Comparison of ENCODE assay signal across 19 cellular contexts in the genomic region with DNA sequence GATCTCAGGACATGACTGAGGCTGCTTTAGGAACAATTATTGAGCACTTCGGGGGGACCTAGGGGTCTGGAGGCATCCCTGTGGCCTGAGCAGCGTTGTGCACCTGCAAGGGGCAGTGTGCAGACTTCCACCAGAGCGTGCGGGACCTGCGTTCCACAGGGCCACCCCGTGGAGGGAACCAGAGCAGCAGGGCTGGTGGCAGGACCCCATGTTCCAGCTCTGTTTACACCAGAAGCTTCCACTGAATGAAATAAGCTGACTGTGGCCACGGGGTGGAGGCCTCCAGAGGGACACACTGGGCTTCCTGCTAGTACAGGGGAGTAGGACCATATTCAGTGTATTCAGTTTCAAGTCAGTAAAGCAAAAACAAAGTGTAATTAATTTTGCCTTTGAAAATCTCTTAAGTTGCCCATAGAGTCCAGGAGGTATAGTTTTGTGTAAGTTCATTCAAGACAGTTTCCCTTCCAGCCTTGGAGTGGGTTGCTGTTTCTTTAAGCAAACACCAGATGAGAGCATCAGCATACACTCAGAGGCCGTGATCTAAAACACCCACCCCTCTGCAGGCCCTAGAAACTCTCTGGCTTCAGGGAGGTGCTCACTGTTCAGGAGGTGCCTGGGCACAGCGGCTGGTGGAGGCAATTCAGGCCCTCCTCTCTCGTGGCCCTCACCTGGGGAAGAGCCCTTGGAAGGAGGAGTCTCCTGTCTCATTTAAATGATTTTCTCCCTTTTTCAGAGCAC. TPM values are rescaled to one million over a fixed set of nuclear protein-coding genes. Genes with fewer than 3 reads are reported as not detected.
A peak's percentile ranks its signal among the peaks of the same experiment; 100 is the strongest.
DNase-seq lines count a peak whose midpoint lies in the region; ATAC-seq and TF ChIP-seq lines count a peak whose summit lies in the region.
"Had no signal": no experiment of that assay in that cellular context is flagged by ENCODE, and none has a peak within 500 bp of the region (broad histone marks: within the 10 kb centered on the region; RNA-seq: fewer than 3 reads in every experiment).

No MANE protein-coding gene starts in this region.

- no peaks in the 10 kb centered on the region for H3K9me3 ChIP-seq in GM23248 (ENCODE audit: low read depth)
- no peaks in the 10 kb centered on the region for H3K9me3 ChIP-seq in gastroesophageal sphincter
- H3K9me3 ChIP-seq in gastrocnemius medialis: no peaks in the 10 kb centered on the region
- H3K9me3 ChIP-seq in PC-3 (ENCODE audit: low read length): no peaks in the 10 kb centered on the region

- peak overlapping the region; percentile 37; the same call in 1 of the 2 replicates for H2AFZ ChIP-seq in GM23248
- no peak overlapping the region for H2AFZ ChIP-seq in PC-3 (ENCODE audit: low read length)

- H3K9me2 ChIP-seq in GM23248 (ENCODE audit: insufficient read depth): no peaks in the 10 kb centered on the region
- no peaks in the 10 kb centered on the region for H3K9me2 ChIP-seq in PC-3 (replicated peaks; ENCODE audit: low read length)

- H3F3A ChIP-seq in GM23248 (ENCODE audit: insufficient read depth) (peaks cover 10% of the 10 kb centered on the region; the same call in 1 of the 2 replicates), PC-3 (ENCODE audit: low read length, unreplicated experiment) (no peaks in the 10 kb centered on the region)

- CTCF ChIA-PET in HEK293T (lab: Yijun Ruan, JAX) (no interaction called here), PC-3 (lab: Charles Lee) (no interaction called here)
- CTCF ChIA-PET in activated CD8-positive, alpha-beta T cell treated with anti-CD3 and anti-CD28 coated beads, Interleukin-2, amount 10 ng/mL, durations not matched to agents 7 days and 5 days (lab: Charles Lee): no interaction called here

- peaks cover 8% of the 10 kb centered on the region for H3K4me1 Mint-ChIP-seq in activated CD8-positive, alpha-beta T cell treated with anti-CD3 and anti-CD28 coated beads, Interleukin-2, amount 10 ng/mL, durations not matched to agents 7 days and 5 days (ENCODE audit: low read depth)

- no peak overlapping the region for H3K27ac Mint-ChIP-seq in activated CD8-positive, alpha-beta T cell treated with anti-CD3 and anti-CD28 coated beads, Interleukin-2, amount 10 ng/mL, durations not matched to agents 7 days and 5 days

- H3K27ac ChIP-seq in GM23248 (peak overlapping the region; percentile 98; the same call in 1 of the 2 replicates), gastroesophageal sphincter (peak overlapping the region in 3 of 4 donors; percentile 2 to 78 (median 68)), gastrocnemius medialis (peak overlapping the region; percentile 13 to 35 (median 26)), PC-3 (ENCODE audit: low read length) (no peak overlapping the region), foreskin keratinocyte (no peak overlapping the region)
- H3K27ac ChIP-seq: KMS-11 had no signal

- H3K4me1 ChIP-seq in GM23248 (ENCODE audit: insufficient read depth) (peaks cover 44% of the 10 kb centered on the region), gastroesophageal sphincter (peaks cover 0 to 73% (median 11%) of the 10 kb centered on the region in 3 donors), gastrocnemius medialis (peaks cover 0 to 8% of the 10 kb centered on the region in 2 donors), PC-3 (ENCODE audit: insufficient read depth, low read length) (peaks cover 11% of the 10 kb centered on the region), foreskin keratinocyte (no peaks in the 10 kb centered on the region)

- H3K27me3 Mint-ChIP-seq in activated CD8-positive, alpha-beta T cell treated with anti-CD3 and anti-CD28 coated beads, Interleukin-2, amount 10 ng/mL, durations not matched to agents 7 days and 5 days (ENCODE audit: low read depth): no peaks in the 10 kb centered on the region

- WGBS in GM23248 (ENCODE audit: low coverage in 1 of 2, low lambda C conversion rate in 2 of 2, missing lambda C conversion rate in 2 of 2), 2 experiments: 59 to 64% methylated on average over 8 to 10 of the region's 10 CpGs
- WGBS in gastroesophageal sphincter (ENCODE audit: low coverage in 1 of 2), 2 donors: 24 to 90% methylated on average over 2 to 3 of the region's 10 CpGs

- POLR2A ChIA-PET in HEK293T (lab: Yijun Ruan, JAX) (no interaction called here), PC-3 (lab: Charles Lee; ENCODE audit: unreplicated experiment) (no interaction called here)
- POLR2A ChIA-PET in activated CD8-positive, alpha-beta T cell treated with anti-CD3 and anti-CD28 coated beads, Interleukin-2, amount 10 ng/mL, durations not matched to agents 7 days and 5 days (lab: Charles Lee): no interaction called here

- H3K4me3 ChIP-seq in GM23248: no peak overlapping the region
- H3K4me3 ChIP-seq in gastroesophageal sphincter: no peak overlapping the region
- H3K4me3 ChIP-seq in gastrocnemius medialis: no peak overlapping the region
- no peak overlapping the region for H3K4me3 ChIP-seq in PC-3 (ENCODE audit: low read length)
- H3K4me3 ChIP-seq: coronary artery had no signal

- no TSS peak for BruUV-seq in PC-3 (replicated peaks; lab: Mats Ljungman, UMichigan)

- no peak for TF ChIP-seq EP300 in gastroesophageal sphincter (IDR thresholded peaks at IDR 0.05)

- TF ChIP-seq CTCF in gastroesophageal sphincter (IDR thresholded peaks at IDR 0.05) (peak in 1 of 4 experiments; percentile 30), gastrocnemius medialis (IDR thresholded peaks at IDR 0.05 in 4 of 5, conservative IDR thresholded peaks at IDR 0.05 in 1 of 5) (no peak), PC-3 (conservative IDR thresholded peaks at IDR 0.05; ENCODE audit: low read depth, low read length) (no peak), foreskin keratinocyte (conservative IDR thresholded peaks at IDR 0.05) (no peak)

- no peak overlapping the region for H3K4me2 ChIP-seq in GM23248 (ENCODE audit: unreplicated experiment)
- H3K4me2 ChIP-seq in PC-3 (ENCODE audit: low read length): no peak overlapping the region
- H3K4me2 ChIP-seq: KMS-11 had no signal

- H3K79me2 ChIP-seq in GM23248 (ENCODE audit: insufficient read depth) (no peaks in the 10 kb centered on the region), PC-3 (ENCODE audit: low read length) (no peaks in the 10 kb centered on the region)

- ATAC-seq in gastroesophageal sphincter (no peak), gastrocnemius medialis (peak in 1 of 2 donors; percentile 45), PC-3 (no peak), foreskin keratinocyte (no peak)
- ATAC-seq in activated CD8-positive, alpha-beta T cell treated with anti-CD3 and anti-CD28 coated beads, Interleukin-2, amount 10 ng/mL, durations not matched to agents 7 days and 5 days: no peak
- ATAC-seq: stimulated activated naive CD8-positive, alpha-beta T cell treated with anti-CD3 and anti-CD28 coated beads, Interleukin-15, Interleukin-2, amounts not matched to agents 100 U/mL and 50 U/mL, for 24 hours had no signal

- H3K9ac ChIP-seq in GM23248: 0 out of 2 replicates have a peak overlapping the region, but pooled peaks have one; percentile 30
- no peak overlapping the region for H3K9ac ChIP-seq in PC-3 (ENCODE audit: low read length)
- H3K9ac ChIP-seq: KMS-11 had no signal

- H3K36me3 ChIP-seq in GM23248 (ENCODE audit: low read depth) (no peaks in the 10 kb centered on the region), gastroesophageal sphincter (no peaks in the 10 kb centered on the region), gastrocnemius medialis (no peaks in the 10 kb centered on the region), PC-3 (ENCODE audit: low read depth, low read length) (no peaks in the 10 kb centered on the region)

- DNase-seq in GM23248: no peak
- peak; percentile 32 for DNase-seq in RPMI8226
- DNase-seq in gastrocnemius medialis: peak in 1 of 2 donors; percentile 50
- DNase-seq in HEK293T (ENCODE audit: extremely low spot score): no peak
- DNase-seq in activated CD8-positive, alpha-beta T cell treated with anti-CD3 and anti-CD28 coated beads, Interleukin-2, amount 10 ng/mL, durations not matched to agents 7 days and 5 days: no peak
- no peak for DNase-seq in PC-3
- DNase-seq in foreskin keratinocyte: no peak
- DNase-seq: activated CD4-positive, alpha-beta T cell treated with anti-CD3 and anti-CD28 coated beads for 4 hours; activated naive CD4-positive, alpha-beta T cell; anterior cingulate cortex; COR-L47; NCI-H1092 treated with DMSO at 0.1 percent for 48 hours; NCI-H526 treated with DMSO at 0.1 percent for 48 hours; stimulated activated naive CD8-positive, alpha-beta T cell treated with anti-CD3 and anti-CD28 coated beads, Interleukin-15, Interleukin-2, amounts not matched to agents 100 U/mL and 50 U/mL, for 24 hours had no signal

- TF ChIP-seq POLR2A in gastroesophageal sphincter (IDR thresholded peaks at IDR 0.05) (no peak), gastrocnemius medialis (IDR thresholded peaks at IDR 0.05) (no peak)

- no peak overlapping the region for H3K4me3 Mint-ChIP-seq in activated CD8-positive, alpha-beta T cell treated with anti-CD3 and anti-CD28 coated beads, Interleukin-2, amount 10 ng/mL, durations not matched to agents 7 days and 5 days

- in situ Hi-C loops in GM23248 (cut with MboI): no loop called here
- in situ Hi-C loops in gastrocnemius medialis (cut with MboI; ENCODE audit: low sequenced_read_pairs in 4 of 4): no loop called here

- no peaks in the 10 kb centered on the region for H3K36me3 Mint-ChIP-seq in activated CD8-positive, alpha-beta T cell treated with anti-CD3 and anti-CD28 coated beads, Interleukin-2, amount 10 ng/mL, durations not matched to agents 7 days and 5 days (ENCODE audit: low read depth)

- H4K20me1 ChIP-seq in GM23248 (ENCODE audit: insufficient read depth) (no peaks in the 10 kb centered on the region), PC-3 (ENCODE audit: low read length) (no peaks in the 10 kb centered on the region)

- H3K9me3 Mint-ChIP-seq in activated CD8-positive, alpha-beta T cell treated with anti-CD3 and anti-CD28 coated beads, Interleukin-2, amount 10 ng/mL, durations not matched to agents 7 days and 5 days (ENCODE audit: insufficient read depth): no peaks in the 10 kb centered on the region

- no peaks in the 10 kb centered on the region for H3K27me3 ChIP-seq in GM23248 (replicated peaks; ENCODE audit: insufficient read depth)
- no peaks in the 10 kb centered on the region for H3K27me3 ChIP-seq in gastroesophageal sphincter
- no peaks in the 10 kb centered on the region for H3K27me3 ChIP-seq in gastrocnemius medialis
- no peaks in the 10 kb centered on the region for H3K27me3 ChIP-seq in PC-3 (ENCODE audit: low read length)
- H3K27me3 ChIP-seq in foreskin keratinocyte: peaks cover 27% of the 10 kb centered on the region

- intact Hi-C loops in gastrocnemius medialis (cut with DNase I; ENCODE audit: low total_unique reads): no loop called here
- intact Hi-C loops in PC-3 (cut with micrococcal nuclease): no loop called here

RNA-seq across cellular contexts. Expression of a gene that starts 16.6 kb away (rescaled TPM):
- total RNA-seq in GM23248 (2014; rRNA removed; shearing (Covaris generic)): 0.13 TPM in 1 of 2 replicates, not detected in the other
- polyA plus RNA-seq in GM23248 (2016; fragmentation: Nextera tagmentation; extraction: Ambion mirVana) (0.51 and 0.76 TPM in 2 replicates), foreskin keratinocyte (not detected in 2 replicates)
- total RNA-seq in gastroesophageal sphincter (1 to 10 TPM in 1 of 4 donors, under 1 TPM in 2, not detected in 1; 0.54 to 1.6 (median 0.62) TPM), gastrocnemius medialis (1 to 10 TPM in 1 of 4 donors, under 1 TPM in 2, not detected in 1; 0.24 to 1.1 (median 0.25) TPM), PC-3 (2014; rRNA removed) (0.23 and 0.26 TPM in 2 replicates), foreskin keratinocyte (not detected in 2 replicates)
- total RNA-seq in activated CD8-positive, alpha-beta T cell treated with anti-CD3 and anti-CD28 coated beads, Interleukin-2, amount 10 ng/mL, durations not matched to agents 7 days and 5 days: not detected
- total RNA-seq: renal cortical epithelial cell had no signal
- polyA plus RNA-seq: neural cell had no signal

Comparison
In these comparisons a context has a peak if more than half of its experiments do, and no peak if none do; other contexts are left out.
1. H3K27ac ChIP-seq: peak in GM23248 (single experiment), gastroesophageal sphincter (3 of 4) and gastrocnemius medialis (4 of 4); none in PC-3 (single experiment) and foreskin keratinocyte (single experiment).